In the genomic region with DNA sequence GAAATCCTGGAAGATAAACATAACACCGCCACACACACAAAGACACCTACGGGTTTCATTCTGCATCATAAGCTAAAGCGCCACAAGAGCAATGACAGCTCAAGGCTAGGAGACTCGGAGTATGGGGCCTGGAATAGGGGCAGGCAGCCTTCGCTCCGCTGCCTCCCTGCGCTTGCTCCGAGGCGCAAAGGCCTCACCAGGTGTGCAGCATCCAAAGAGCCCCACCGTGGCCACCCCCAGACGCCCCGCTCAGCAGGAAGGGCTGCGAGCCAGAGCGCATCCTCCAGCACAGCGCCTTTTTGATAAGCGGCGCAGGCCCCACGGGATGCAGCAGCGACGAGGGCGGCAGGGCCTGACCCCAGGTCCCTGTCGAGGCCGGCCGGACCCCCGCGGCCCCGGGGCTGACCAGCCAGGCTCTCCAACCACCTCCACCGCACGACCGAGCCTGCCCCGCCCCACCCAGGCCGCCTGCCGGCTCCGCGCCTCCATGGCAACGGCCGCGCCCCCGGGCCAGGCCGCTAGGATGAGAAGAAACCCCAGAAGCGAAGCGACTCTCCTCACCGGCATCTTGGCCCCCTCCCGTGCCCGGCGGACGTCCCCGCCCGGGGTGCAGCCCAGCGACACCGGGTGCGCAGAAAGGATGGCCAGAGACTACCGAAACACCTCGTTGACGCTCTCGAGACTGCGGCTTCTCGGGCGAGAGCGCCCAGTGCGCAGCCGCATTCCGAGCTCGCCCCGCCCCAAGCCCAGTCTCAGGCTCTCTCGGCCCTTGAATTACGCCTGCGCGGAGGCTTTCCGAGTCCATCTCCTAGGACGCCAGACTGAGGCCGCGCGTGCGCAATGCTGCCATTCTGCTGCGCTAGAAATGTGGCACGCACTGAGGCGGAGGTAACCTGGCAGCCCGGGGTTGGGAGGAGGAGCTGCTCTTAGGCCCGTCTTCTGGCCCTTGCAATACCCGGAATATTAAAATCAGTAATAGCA, we compare ENCODE assay signal across 1 cellular context.
A peak's percentile ranks its signal among the peaks of the same experiment; 100 is the strongest.
TF ChIP-seq lines count a peak whose summit lies in the region.

A gene (minus strand): TSS at position 694 of the 981 bp plus-strand sequence. CDS start 127 bp downstream, at position 567.

TF ChIP-seq in A549, 52 proteins besides CTCF, POLR2A, EP300 and RAD21 (continued from another document):
- TF ChIP-seq, protein P1, sequence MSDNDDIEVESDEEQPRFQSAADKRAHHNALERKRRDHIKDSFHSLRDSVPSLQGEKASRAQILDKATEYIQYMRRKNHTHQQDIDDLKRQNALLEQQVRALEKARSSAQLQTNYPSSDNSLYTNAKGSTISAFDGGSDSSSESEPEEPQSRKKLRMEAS (IDR thresholded peaks at IDR 0.05), result peak; percentile 63
- TF ChIP-seq, protein P2, sequence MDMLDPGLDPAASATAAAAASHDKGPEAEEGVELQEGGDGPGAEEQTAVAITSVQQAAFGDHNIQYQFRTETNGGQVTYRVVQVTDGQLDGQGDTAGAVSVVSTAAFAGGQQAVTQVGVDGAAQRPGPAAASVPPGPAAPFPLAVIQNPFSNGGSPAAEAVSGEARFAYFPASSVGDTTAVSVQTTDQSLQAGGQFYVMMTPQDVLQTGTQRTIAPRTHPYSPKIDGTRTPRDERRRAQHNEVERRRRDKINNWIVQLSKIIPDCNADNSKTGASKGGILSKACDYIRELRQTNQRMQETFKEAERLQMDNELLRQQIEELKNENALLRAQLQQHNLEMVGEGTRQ (IDR thresholded peaks at IDR 0.05), result no peak
